In genomic region chr3:119206611-119207511, GRCh38 we compare ENCODE assay signal across 1 cellular context.
TF ChIP-seq lines count a peak whose summit lies in the region.

No MANE protein-coding gene starts in this region.

TF ChIP-seq in GM23338, 12 proteins besides CTCF, POLR2A, EP300 and RAD21 (continued from another document):
- no peak for TF ChIP-seq POLR2AphosphoS5 (IDR thresholded peaks at IDR 0.05; ENCODE audit: low read depth)
